ENCODE assay signal across 8 cellular contexts in the genomic region with DNA sequence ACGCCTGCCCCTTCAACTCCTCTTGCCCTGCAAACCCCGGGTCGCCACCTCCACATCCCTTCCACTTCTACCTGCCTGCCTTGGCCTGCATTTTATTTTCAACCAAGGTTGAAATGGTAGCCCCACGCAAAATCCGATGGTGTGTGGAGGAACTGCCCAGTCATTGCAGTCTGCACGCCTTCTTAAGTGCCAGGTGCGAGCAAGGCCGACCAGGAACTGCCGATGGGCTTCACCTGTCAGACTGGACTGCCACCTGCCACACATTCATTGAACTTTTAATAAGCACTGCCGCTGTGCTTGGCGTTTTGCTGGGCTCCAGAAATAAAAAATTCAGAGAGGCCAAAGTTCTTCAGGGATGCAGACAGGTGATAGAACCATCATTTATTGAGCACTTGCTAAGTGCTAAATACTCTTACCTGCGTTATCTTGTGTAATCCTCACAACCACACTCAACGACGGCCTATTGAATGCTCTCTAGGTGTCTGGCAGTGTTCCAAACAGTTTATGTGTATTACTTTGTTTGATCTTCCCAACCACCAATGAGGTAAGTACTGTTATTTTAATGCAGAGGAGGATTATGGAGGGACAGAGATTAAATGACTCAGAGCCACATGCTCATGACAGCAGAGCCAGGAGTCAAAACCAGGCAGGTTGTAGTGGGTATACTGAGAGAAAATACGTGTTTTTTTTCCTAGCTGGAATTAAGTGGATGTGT. TPM values are rescaled to one million over a fixed set of nuclear protein-coding genes. Genes with fewer than 3 reads are reported as not detected.
DNase-seq lines count a peak whose midpoint lies in the region; ATAC-seq and TF ChIP-seq lines count a peak whose summit lies in the region.

No MANE protein-coding gene starts in this region.

- no peaks in the 10 kb centered on the region for H3K27me3 ChIP-seq in left ventricle myocardium inferior (ENCODE audit: low read depth)

- CTCF ChIA-PET in RWPE1 (lab: Yijun Ruan, JAX): interaction anchor here (0.7 kb wide), 1 partner anchor 25 kb away, joined by 3 read pairs; no protein-coding TSS in a partner anchor

- POLR2A ChIA-PET in RWPE1 (lab: Yijun Ruan, JAX; ENCODE audit: low non-redundant PET): no interaction called here

- TF ChIP-seq CTCF in left ventricle myocardium inferior (IDR thresholded peaks at IDR 0.05; ENCODE audit: borderline replicate concordance) (no peak), RWPE1 (conservative IDR thresholded peaks at IDR 0.05; ENCODE audit: low read depth) (no peak)

- no peaks in the 10 kb centered on the region for H3K9me3 ChIP-seq in left ventricle myocardium inferior (replicated peaks)

- intact Hi-C loops in left ventricle myocardium inferior (cut with micrococcal nuclease): no loop called here

- peaks cover 52% of the 10 kb centered on the region for H3K4me1 ChIP-seq in left ventricle myocardium inferior

- H3K36me3 ChIP-seq in left ventricle myocardium inferior: no peaks in the 10 kb centered on the region

- ATAC-seq in GM19324 (IDR thresholded peaks at IDR 0.05; ENCODE audit: low FRiP score, unreplicated experiment): no peak
- ATAC-seq in GM18520 (IDR thresholded peaks at IDR 0.05; ENCODE audit: unreplicated experiment): no peak

- H3K27ac ChIP-seq in left ventricle myocardium inferior (replicated peaks): peak overlapping the region; percentile 61
- peak overlapping the region in 11 of 21 experiments; percentile 20 to 78 (median 60) for H3K27ac ChIP-seq in skin epidermis
- H3K27ac ChIP-seq in RWPE1: no peak overlapping the region

- H3K4me3 ChIP-seq in left ventricle myocardium inferior: peak overlapping the region; percentile 68
- H3K4me3 ChIP-seq in skin epidermis: peak overlapping the region; percentile 27 to 40 (median 31)

- DNase-seq in D341Med (ENCODE audit: low spot score): peak; percentile 27
- DNase-seq in NCI-H2171 (lab: John Stamatoyannopoulos, UW): peak; percentile 65
- peak; percentile 20 for DNase-seq in activated naive CD4-positive, alpha-beta T cell treated with anti-CD3 and anti-CD28 coated beads, Interleukin-2, amount 50 U/mL, for 16 hours
- no peak for DNase-seq in left ventricle myocardium inferior
- DNase-seq in RWPE1 (ENCODE audit: low spot score): no peak

RNA-seq across cellular contexts. Expression of a gene that starts 36.2 kb away (rescaled TPM):
- total RNA-seq in left ventricle myocardium inferior: 2.7 TPM

Comparison
In these comparisons a context has a peak if more than half of its experiments do, and no peak if none do; other contexts are left out.
1. DNase-seq: peak in D341Med (single experiment), NCI-H2171 (single experiment) and activated naive CD4-positive, alpha-beta T cell treated with anti-CD3 and anti-CD28 coated beads, Interleukin-2, amount 50 U/mL, for 16 hours (single experiment); none in left ventricle myocardium inferior (single experiment) and RWPE1 (single experiment).